In the genomic region with DNA sequence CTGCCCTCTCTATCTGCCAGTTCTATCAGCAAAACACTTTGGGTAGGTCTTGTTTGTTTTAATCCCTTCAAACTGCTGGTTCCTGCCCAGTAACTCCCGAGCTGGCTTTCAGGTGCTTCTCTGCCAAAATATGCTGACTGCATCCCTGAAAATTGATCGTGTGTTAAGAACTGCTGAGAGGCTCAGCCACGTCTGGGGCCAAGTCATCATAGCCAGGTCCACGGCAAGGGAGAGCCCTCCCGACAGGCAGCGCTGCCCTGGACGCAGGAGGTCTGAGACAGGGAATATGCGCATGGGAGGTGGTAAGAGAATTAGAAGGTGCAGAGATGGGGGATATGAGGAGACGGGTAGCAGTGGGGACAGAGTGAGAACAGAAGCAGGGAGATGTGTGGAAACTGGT, we compare ENCODE assay signal across 16 cellular contexts.
DNase-seq lines count a peak whose midpoint lies in the region; ATAC-seq and TF ChIP-seq lines count a peak whose summit lies in the region.
"Had no signal": no experiment of that assay in that cellular context is flagged by ENCODE, and none has a peak within 500 bp of the region (broad histone marks: within the 10 kb centered on the region; RNA-seq: fewer than 3 reads in every experiment).

No MANE protein-coding gene starts in this region.

- peak overlapping the region; percentile 67 for H3K27ac ChIP-seq in parathyroid adenoma
- H3K27ac ChIP-seq: SK-N-MC had no signal

- intact Hi-C loops in activated B cell treated with CpG ODN at 0.5 μM for 24 hours (cut with micrococcal nuclease), result no loop called here

- peak overlapping the region; percentile 35 for H2AFZ ChIP-seq in parathyroid adenoma

- CTCF ChIA-PET in activated B cell treated with CpG ODN at 0.5 μM for 24 hours (lab: Charles Lee), result interaction anchor here (1.0 kb wide), 1 partner anchor 67 kb away, joined by 3 read pairs; no protein-coding TSS in a partner anchor

- H3K36me3 ChIP-seq in H7 (replicated peaks; ENCODE audit: control insufficient read depth, insufficient read depth, low read length) (no peaks in the 10 kb centered on the region), parathyroid adenoma (ENCODE audit: control insufficient read depth, insufficient read depth, low read length) (no peaks in the 10 kb centered on the region)

- POLR2A ChIA-PET in activated B cell treated with CpG ODN at 0.5 μM for 24 hours (lab: Charles Lee), result no interaction called here

- H3K79me2 ChIP-seq in parathyroid adenoma, result no peaks in the 10 kb centered on the region

- H3K4me2 ChIP-seq in parathyroid adenoma (ENCODE audit: low read length), result peak overlapping the region; percentile 32

- H3K27me3 ChIP-seq in H7 (ENCODE audit: control insufficient read depth, insufficient read depth, low read length) (no peaks in the 10 kb centered on the region; the same call in 1 of the 2 replicates), parathyroid adenoma (ENCODE audit: control insufficient read depth, insufficient read depth, low read length) (no peaks in the 10 kb centered on the region)

- no peaks in the 10 kb centered on the region for H3K9me3 ChIP-seq in parathyroid adenoma (ENCODE audit: control insufficient read depth, low read length)

- peak overlapping the region; percentile 20 for H3K27ac Mint-ChIP-seq in activated B cell treated with CpG ODN at 0.5 μM for 24 hours

- H3K9me3 Mint-ChIP-seq in activated B cell treated with CpG ODN at 0.5 μM for 24 hours, result no peaks in the 10 kb centered on the region

- no peak overlapping the region for H3K4me3 ChIP-seq in H7 (ENCODE audit: insufficient read depth, low read depth, low read length)
- no peak overlapping the region for H3K4me3 ChIP-seq in parathyroid adenoma (ENCODE audit: low read depth, low read length)
- H3K4me3 ChIP-seq: GM12878, SK-N-MC had no signal

- no peaks in the 10 kb centered on the region for H3K36me3 Mint-ChIP-seq in activated B cell treated with CpG ODN at 0.5 μM for 24 hours (ENCODE audit: low read depth)

- ATAC-seq in activated B cell treated with CpG ODN at 0.5 μM for 24 hours (ENCODE audit: low read depth) (no peak), GM21723 (IDR thresholded peaks at IDR 0.05; ENCODE audit: unreplicated experiment) (no peak)
- ATAC-seq: HepG2 had no signal

- no peaks in the 10 kb centered on the region for H3K27me3 Mint-ChIP-seq in activated B cell treated with CpG ODN at 0.5 μM for 24 hours

- no peak for TF ChIP-seq CTCF in activated B cell treated with CpG ODN at 0.5 μM for 24 hours (IDR thresholded peaks at IDR 0.05)
- TF ChIP-seq CTCF in parathyroid adenoma (IDR thresholded peaks at IDR 0.05), result no peak

- peaks cover 24% of the 10 kb centered on the region for H3K4me1 ChIP-seq in parathyroid adenoma

- DNase-seq in NCI-H510A treated with DMSO at 0.1 percent for 48 hours (lab: John Stamatoyannopoulos, UW), result peak; percentile 22
- no peak for DNase-seq in NCI-H510A (lab: John Stamatoyannopoulos, UW)
- peak; percentile 57 for DNase-seq in H7
- no peak for DNase-seq in activated B cell treated with CpG ODN at 0.5 μM for 24 hours
- no peak for DNase-seq in COLO829 (ENCODE audit: low spot score)
- no peak for DNase-seq in NOMO-1 (lab: John Stamatoyannopoulos, UW; ENCODE audit: unreplicated experiment in 2 of 2)
- DNase-seq: Karpas-422, NCI-H2029, NCI-H446, NCI-H526 treated with DMSO at 0.1 percent for 48 hours, SIG-M5 had no signal

- peaks cover 37% of the 10 kb centered on the region for H3K4me1 Mint-ChIP-seq in activated B cell treated with CpG ODN at 0.5 μM for 24 hours

- H3K4me3 Mint-ChIP-seq in activated B cell treated with CpG ODN at 0.5 μM for 24 hours, result no peak overlapping the region

- H3K9ac ChIP-seq in parathyroid adenoma, result no peak overlapping the region

Comparison
In these comparisons a context has a peak if more than half of its experiments do, and no peak if none do; other contexts are left out.
1. DNase-seq: peak in NCI-H510A treated with DMSO at 0.1 percent for 48 hours (single experiment) and H7 (single experiment); none in NCI-H510A (single experiment), activated B cell treated with CpG ODN at 0.5 μM for 24 hours (single experiment), COLO829 (single experiment) and NOMO-1 (0 of 2).